Comparison of ENCODE assay signal across 8 cellular contexts in the genomic region with DNA sequence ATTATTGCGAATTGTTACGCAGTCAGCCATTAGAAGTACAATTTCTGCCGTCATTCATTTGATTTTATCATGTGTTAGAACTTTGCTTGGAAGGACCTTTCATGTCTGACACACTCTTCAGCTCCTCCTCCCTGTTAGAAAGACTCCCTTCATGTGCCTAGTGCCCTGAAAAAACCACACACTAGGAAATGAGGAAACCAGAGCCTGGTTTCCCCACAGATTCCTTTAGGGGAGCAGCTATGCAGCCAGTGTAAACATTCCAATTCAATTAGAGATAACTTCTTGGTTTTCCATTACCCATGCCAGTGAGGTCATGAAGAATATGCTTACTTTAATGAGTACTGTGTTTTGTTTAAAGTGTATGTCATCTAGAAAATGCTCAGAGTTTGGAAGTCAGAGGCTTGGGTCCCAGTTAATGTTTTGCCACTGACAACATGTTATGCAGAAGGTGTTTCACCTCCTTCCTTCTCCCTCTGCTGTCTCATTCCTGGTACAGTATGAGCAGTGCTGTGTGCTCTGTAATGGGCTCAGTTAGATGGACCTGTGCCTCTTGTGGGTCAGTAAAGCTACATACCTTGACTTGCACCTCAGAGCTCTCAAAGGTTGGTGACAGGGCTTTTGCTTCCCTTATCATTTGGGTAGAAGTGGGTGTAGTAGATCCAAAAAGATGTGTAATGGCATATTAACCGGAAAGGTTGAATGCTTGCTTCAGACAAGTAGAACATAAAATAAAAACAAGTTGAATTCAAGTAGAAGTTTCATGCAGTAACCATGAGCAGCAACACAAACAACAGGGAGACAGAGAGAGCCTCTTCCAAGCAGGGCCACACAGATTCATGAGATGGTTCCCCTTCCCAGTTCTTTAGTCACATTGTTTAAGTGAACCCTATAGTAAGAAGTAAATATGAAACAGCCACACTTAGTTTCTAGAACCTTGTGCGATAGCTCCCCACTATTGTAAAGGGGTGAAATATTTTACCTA. TPM values are rescaled to one million over a fixed set of nuclear protein-coding genes. Genes with fewer than 3 reads are reported as not detected.
DNase-seq lines count a peak whose midpoint lies in the region; ATAC-seq, FAIRE-seq and TF ChIP-seq lines count a peak whose summit lies in the region.

No MANE protein-coding gene starts in this region.

- H3K79me2 ChIP-seq in DND-41 (ENCODE audit: insufficient read depth, low read length), result peaks cover 89% of the 10 kb centered on the region
- H3K79me2 ChIP-seq in K562 (ENCODE audit: control insufficient read depth, insufficient read depth, low read length), result peaks cover 85% of the 10 kb centered on the region

- H3K4me3 ChIP-seq in DND-41 (ENCODE audit: low read depth in 1 of 2, low read length in 2 of 2), result no peak overlapping the region
- no peak overlapping the region for H3K4me3 ChIP-seq in K562
- no peak overlapping the region for H3K4me3 ChIP-seq in mesodermal cell (ENCODE audit: extremely low read depth, insufficient read depth, low read length, poor library complexity, severe bottlenecking)

- H4K20me1 ChIP-seq in DND-41 (ENCODE audit: insufficient read depth, low read length), result no peaks in the 10 kb centered on the region
- no peaks in the 10 kb centered on the region for H4K20me1 ChIP-seq in K562 (replicated peaks; ENCODE audit: control insufficient read depth, insufficient read depth, low read length)

- H3K9me3 ChIP-seq in DND-41 (ENCODE audit: insufficient read depth, low read length, severe bottlenecking) (no peaks in the 10 kb centered on the region), K562 (replicated peaks; ENCODE audit: control insufficient read depth, insufficient read depth, low read depth, low read length) (no peaks in the 10 kb centered on the region), mesodermal cell (ENCODE audit: control insufficient read depth, low read length) (peaks cover 5% of the 10 kb centered on the region)

- peak; percentile 72 for ATAC-seq in DND-41 (ENCODE audit: insufficient read depth, low read depth)
- ATAC-seq in K562, result peak; percentile 72
- no peak for ATAC-seq in HG03135 (IDR thresholded peaks at IDR 0.05; ENCODE audit: unreplicated experiment)
- no peak for ATAC-seq in HG02840 (IDR thresholded peaks at IDR 0.05; ENCODE audit: low FRiP score, unreplicated experiment)

- no peak for TF ChIP-seq POLR2A in K562 (conservative IDR thresholded peaks at IDR 0.05)
- TF ChIP-seq POLR2A in GM12892 (IDR thresholded peaks at IDR 0.05; ENCODE audit: low read depth, low read length), result no peak

- no peak for TF ChIP-seq RAD21 in K562 (CRISPR knock-in tag; conservative IDR thresholded peaks at IDR 0.05 in 1 of 2, IDR thresholded peaks at IDR 0.05 in 1 of 2)

- peaks cover 90% of the 10 kb centered on the region for H3K4me1 ChIP-seq in DND-41 (ENCODE audit: insufficient read depth, low read length)
- peaks cover 9 to 50% of the 10 kb centered on the region in 2 experiments for H3K4me1 ChIP-seq in K562 (replicated peaks in 1 of 2; ENCODE audit: control insufficient read depth in 2 of 2, insufficient read depth in 2 of 2, low read length in 2 of 2)
- peaks cover 31% of the 10 kb centered on the region for H3K4me1 ChIP-seq in mesodermal cell (ENCODE audit: control insufficient read depth, insufficient read depth, low read length, poor library complexity, severe bottlenecking)

- POLR2A ChIA-PET in K562 (lab: Yijun Ruan, JAX), result interaction anchor here (0.6 to 3.0 kb wide), 6 partner anchors 10 to 314 kb away, joined by 3 to 11 read pairs (median 6); no protein-coding TSS in a partner anchor

- peak; percentile 32 for FAIRE-seq in K562 (lab: Jason Lieb, UNC)
- no peak for FAIRE-seq in GM12892 (lab: Jason Lieb, UNC)

- H2AFZ ChIP-seq in DND-41 (ENCODE audit: low read depth, low read length) (no peak overlapping the region), K562 (ENCODE audit: low read depth, low read length) (peak overlapping the region; percentile 50; the same call in 1 of the 2 replicates)

- 39% methylated on average over 5 of the region's 5 CpGs for WGBS in K562 (ENCODE audit: insufficient coverage, low coverage, missing lambda C conversion rate)
- WGBS in mesodermal cell (ENCODE audit: insufficient coverage in 2 of 2), 2 experiments, result 63 to 80% methylated on average over 1 to 4 of the region's 5 CpGs

- no peak for TF ChIP-seq EP300 in K562 (IDR thresholded peaks at IDR 0.05; ENCODE audit: low read length)

- no peak for TF ChIP-seq CTCF in DND-41 (IDR thresholded peaks at IDR 0.05; ENCODE audit: borderline replicate concordance, extremely low read depth, low read length, poor library complexity, severe bottlenecking)
- no peak for TF ChIP-seq CTCF in K562 (IDR thresholded peaks at IDR 0.05 in 2 of 3, conservative IDR thresholded peaks at IDR 0.05 in 1 of 3; ENCODE audit: insufficient read depth in 2 of 3, low read depth in 1 of 3, low read length in 3 of 3)

- H3K9ac ChIP-seq in DND-41 (ENCODE audit: low read depth, low read length) (peak overlapping the region; percentile 22; the same call in 1 of the 2 replicates), K562 (ENCODE audit: insufficient read depth in 1 of 2, low read depth in 2 of 2, low read length in 2 of 2) (peak overlapping the region in 1 of 2 experiments; percentile 38; a peak in 2 of 4 replicates)

- H3K9me1 ChIP-seq in K562 (ENCODE audit: control insufficient read depth, insufficient read depth, low read length), result no peaks in the 10 kb centered on the region

- CTCF ChIA-PET in K562 (lab: Yijun Ruan, JAX; ENCODE audit: low intra/inter-chr PET ratio), result no interaction called here

- H3K27ac ChIP-seq in DND-41 (ENCODE audit: low read length) (peak overlapping the region; percentile 99), K562 (ENCODE audit: extremely low read depth, low read depth, low read length) (peak overlapping the region; percentile 53; the same call in 2 of the 3 replicates), mesodermal cell (ENCODE audit: low read depth, low read length, severe bottlenecking) (peak overlapping the region; percentile 84)

- in situ Hi-C loops in K562 (cut with MboI), result no loop called here

- peak; percentile 33 for DNase-seq in DND-41
- peak; percentile 64 for DNase-seq in HS-27A (ENCODE audit: low read depth)
- DNase-seq in K562 (ENCODE audit: extremely low read depth in 1 of 4, low spot score in 3 of 4), result peak in 1 of 4 experiments; percentile 35
- no peak for DNase-seq in DMS153 (lab: John Stamatoyannopoulos, UW)
- DNase-seq in GM12892 (ENCODE audit: insufficient read length), result no peak

- intact Hi-C loops in K562 (cut with micrococcal nuclease), result no loop called here

- H3K36me3 ChIP-seq in DND-41 (ENCODE audit: insufficient read depth, low read length) (no peaks in the 10 kb centered on the region), K562 (ENCODE audit: control insufficient read depth, insufficient read depth, low read length) (no peaks in the 10 kb centered on the region; the same call in 2 of the 3 replicates), mesodermal cell (ENCODE audit: control insufficient read depth, insufficient read depth, low read length) (no peaks in the 10 kb centered on the region)

- no peaks in the 10 kb centered on the region for H3K27me3 ChIP-seq in DND-41 (ENCODE audit: insufficient read depth, low read length, poor library complexity)
- no peaks in the 10 kb centered on the region for H3K27me3 ChIP-seq in K562 (ENCODE audit: control insufficient read depth in 2 of 2, insufficient read depth in 2 of 2, low read length in 2 of 2)

- peak overlapping the region; percentile 25; the same call in 1 of the 2 replicates for H3K4me2 ChIP-seq in DND-41 (ENCODE audit: insufficient read depth, low read length)
- H3K4me2 ChIP-seq in K562 (ENCODE audit: insufficient read depth, low read length), result peak overlapping the region; percentile 33; the same call in 1 of the 2 replicates

- no TSS peak for BruUV-seq in K562 (replicated peaks; lab: Mats Ljungman, UMichigan)

TF ChIP-seq in K562, 482 proteins besides CTCF, POLR2A, EP300 and RAD21 (continues in another document):
- TF ChIP-seq ATF1 (CRISPR knock-in tag; IDR thresholded peaks at IDR 0.05), result no peak
- TF ChIP-seq ATF1 (tag; IDR thresholded peaks at IDR 0.05), result peak; percentile 42; the same call in 1 of the 2 replicates
- TF ChIP-seq CBX8 (IDR thresholded peaks at IDR 0.05; ENCODE audit: borderline replicate concordance, extremely low read depth, low read depth, low read length, poor library complexity, severe bottlenecking), result no peak

RNA-seq across cellular contexts. Expression of a gene that starts 52.6 kb away (rescaled TPM):
- total RNA-seq in K562 (2011; cell fraction: chromatin; rRNA removed; ENCODE audit: low replicate concordance), result 10.6 and 20.5 TPM in 2 replicates
- 7.8 and 9.0 TPM in 2 replicates for total RNA-seq in K562 (2011; cell fraction: nucleolus; rRNA removed)
- total RNA-seq in K562 (2011; cell fraction: nucleoplasm; rRNA removed), result 12.6 and 24.7 TPM in 2 replicates
- total RNA-seq in K562 (2014; rRNA removed) (42.0 and 46.0 TPM in 2 replicates), K562 (2014; rRNA removed; fragmentation: Illumina TruSeq; extraction: Trizol) (38.5 and 47.4 TPM in 2 replicates), K562 (2015; rRNA removed; fragmentation: Illumina TruSeq; extraction: Trizol) (44.8 and 47.0 TPM in 2 replicates), K562 (2021) (33.6 and 36.7 TPM in 2 replicates)
- polyA plus RNA-seq in K562 (2011; rRNA removed) (44.6 and 52.2 TPM in 2 replicates), K562 (2014; fragmentation: Illumina TruSeq; extraction: Trizol) (49.3 and 57.3 TPM in 2 replicates), K562 (2014; fragmentation: Nextera tagmentation; extraction: Ambion mirVana) (10 to 100 TPM; 29.9 to 34.3 TPM), K562 (2014; rRNA removed) (35.8 and 47.6 TPM in 2 replicates)
- 35.0 and 41.8 TPM in 2 replicates for polyA plus RNA-seq in K562 (2011; cell fraction: cytosol; rRNA removed)
- polyA plus RNA-seq in K562 (2011; cell fraction: nucleus; rRNA removed), result 20.2 and 24.7 TPM in 2 replicates
- 37.7 and 53.3 TPM in 2 replicates for polyA plus RNA-seq in K562 (2012)
- polyA minus RNA-seq in K562 (2011; rRNA and poly(A)+ RNA removed), result 45.1 and 60.6 TPM in 2 replicates
- polyA minus RNA-seq in K562 (2011; cell fraction: cytosol; rRNA and poly(A)+ RNA removed), result 38.1 and 47.6 TPM in 2 replicates
- polyA minus RNA-seq in K562 (2011; cell fraction: nucleus; rRNA and poly(A)+ RNA removed), result 9.3 and 20.3 TPM in 2 replicates
- 19.2 TPM for polyA plus RNA-seq in mesodermal cell (2013, experiment 1 of 2)
- 22.3 TPM for polyA plus RNA-seq in mesodermal cell (2013, experiment 2 of 2)
- polyA plus RNA-seq in GM12892 (2012; ENCODE audit: missing spikeins), result 104 TPM

Comparison
In these comparisons a context has a peak if more than half of its experiments do, and no peak if none do; other contexts are left out.
1. ATAC-seq: peak in DND-41 (single experiment) and K562 (single experiment); none in HG03135 (single experiment) and HG02840 (single experiment).
2. DNase-seq: peak in DND-41 (single experiment) and HS-27A (single experiment); none in DMS153 (single experiment) and GM12892 (single experiment).
3. Peak in every context shown above with its lines, with median percentiles within 50 percentile points of each other: H3K27ac ChIP-seq.